Comparison of ENCODE assay signal across 35 cellular contexts in genomic region chr18:662197-662596, GRCh38.
"Had no signal": no experiment of that assay in that cellular context is flagged by ENCODE, and none has a peak within 500 bp of the region (broad histone marks: within the 10 kb centered on the region; RNA-seq: fewer than 3 reads in every experiment).

No MANE protein-coding gene starts in this region.

- H3K36me3 ChIP-seq: ascending aorta, breast epithelium, cardiac muscle cell, colonic mucosa, esophagus muscularis mucosa, gastrocnemius medialis had no signal

- DNase-seq: activated B cell treated with CpG ODN at 0.5 μM for 24 hours; activated CD4-positive, alpha-beta memory T cell treated with anti-CD3 and anti-CD28 coated beads, Interleukin-2, amount 10 ng/mL, durations not matched to agents 7 days and 5 days; activated CD4-positive, alpha-beta T cell treated with anti-CD3 and anti-CD28 coated beads for 48 hours; activated CD4-positive, alpha-beta T cell treated with anti-CD3 and anti-CD28 coated beads, Interleukin-2, amount 50 U/mL, for 4 hours; activated CD8-positive, alpha-beta memory T cell treated with anti-CD3 and anti-CD28 coated beads, Interleukin-2, amount 10 ng/mL, durations not matched to agents 7 days and 5 days; activated CD8-positive, alpha-beta memory T cell treated with anti-CD3 and anti-CD28 coated beads, Interleukin-2, amount 50 U/mL, for 4 hours; activated effector memory CD4-positive, alpha-beta T cell treated with anti-CD3 and anti-CD28 coated beads, Interleukin-2, amount 50 U/mL, for 16 hours; activated naive CD4-positive, alpha-beta T cell treated with anti-CD3 and anti-CD28 coated beads for 36 hours; activated naive CD8-positive, alpha-beta T cell treated with anti-CD3 and anti-CD28 coated beads for 36 hours; activated naive CD8-positive, alpha-beta T cell treated with anti-CD3 and anti-CD28 coated beads, Interleukin-2, amount 50 U/mL, for 24 hours; activated T-cell treated with anti-CD3 and anti-CD28 coated beads, Interleukin-2, amount 50 U/mL, for 1 hour; activated T-cell treated with anti-CD3 and anti-CD28 coated beads, Interleukin-2, amount 50 U/mL, for 48 hours; central memory CD4-positive, alpha-beta T cell; cerebellar nuclear complex; colonic mucosa; effector CD8-positive, alpha-beta T cell; erythroblast; foreskin keratinocyte; gastrocnemius medialis; glutamatergic neuron; heart left ventricle; T-helper 1 cell; T-helper 17 cell; T1000; WERI-Rb-1 had no signal

- ATAC-seq: activated CD4-positive, CD25-positive, alpha-beta regulatory T cell treated with anti-CD3 and anti-CD28 coated beads, Interleukin-2, amount 50 U/mL, for 24 hours; activated CD8-positive, alpha-beta memory T cell treated with anti-CD3 and anti-CD28 coated beads, Interleukin-2, amount 10 ng/mL, durations not matched to agents 7 days and 5 days; activated naive CD8-positive, alpha-beta T cell treated with anti-CD3 and anti-CD28 coated beads, Interleukin-2, amount 50 U/mL, for 24 hours; foreskin keratinocyte; gastrocnemius medialis; heart left ventricle; T-helper 17 cell had no signal

- H3K9me3 ChIP-seq: ascending aorta, breast epithelium, colonic mucosa, esophagus muscularis mucosa, gastrocnemius medialis, heart left ventricle had no signal

- H3K4me3 ChIP-seq: ascending aorta, breast epithelium, cardiac muscle cell, colonic mucosa, esophagus muscularis mucosa, gastrocnemius medialis, heart left ventricle had no signal

- H3K27me3 ChIP-seq: ascending aorta, breast epithelium, cardiac muscle cell, colonic mucosa, foreskin keratinocyte had no signal

- H3K4me3 Mint-ChIP-seq: activated B cell treated with CpG ODN at 0.5 μM for 24 hours; activated CD4-positive, alpha-beta memory T cell treated with anti-CD3 and anti-CD28 coated beads, Interleukin-2, amount 10 ng/mL, durations not matched to agents 7 days and 5 days; activated CD8-positive, alpha-beta memory T cell treated with anti-CD3 and anti-CD28 coated beads, Interleukin-2, amount 10 ng/mL, durations not matched to agents 7 days and 5 days; activated naive CD4-positive, alpha-beta T cell treated with anti-CD3 and anti-CD28 coated beads for 36 hours; activated naive CD4-positive, alpha-beta T cell treated with anti-CD3 and anti-CD28 coated beads, Interleukin-2, amount 50 U/mL, for 24 hours; activated naive CD8-positive, alpha-beta T cell treated with anti-CD3 and anti-CD28 coated beads for 36 hours; activated naive CD8-positive, alpha-beta T cell treated with anti-CD3 and anti-CD28 coated beads, Interleukin-2, amount 50 U/mL, for 24 hours; activated T-helper 1 cell treated with anti-CD3 and anti-CD28 coated beads, Interleukin-12 subunit alpha, Interleukin-12 subunit beta, Interleukin-2, Interleukin-4 antibody, amounts not matched to agents 30 ng/mL and 10 ng/mL and 1 ng/mL, durations not matched to agents 14 hours and 24 hours and 36 hours; brain; T-helper 17 cell; T-helper 2 cell treated with Interferon-gamma antibody and Interleukin-4, amounts not matched to agents 5 μg/mL and 100 μg/mL, for 36 hours had no signal

- H3K9me3 Mint-ChIP-seq: activated B cell treated with CpG ODN at 0.5 μM for 24 hours; activated naive CD4-positive, alpha-beta T cell treated with anti-CD3 and anti-CD28 coated beads, Interleukin-2, amount 50 U/mL, for 24 hours had no signal

- H3K4me1 ChIP-seq: breast epithelium, colonic mucosa, foreskin keratinocyte, gastrocnemius medialis had no signal

- H3K27ac Mint-ChIP-seq: activated B cell treated with CpG ODN at 0.5 μM for 24 hours; activated CD4-positive, alpha-beta memory T cell treated with anti-CD3 and anti-CD28 coated beads, Interleukin-2, amount 10 ng/mL, durations not matched to agents 7 days and 5 days; activated CD8-positive, alpha-beta memory T cell treated with anti-CD3 and anti-CD28 coated beads, Interleukin-2, amount 10 ng/mL, durations not matched to agents 7 days and 5 days; activated naive CD4-positive, alpha-beta T cell treated with anti-CD3 and anti-CD28 coated beads for 36 hours; activated naive CD4-positive, alpha-beta T cell treated with anti-CD3 and anti-CD28 coated beads, Interleukin-2, amount 50 U/mL, for 24 hours; activated naive CD8-positive, alpha-beta T cell treated with anti-CD3 and anti-CD28 coated beads, Interleukin-2, amount 50 U/mL, for 24 hours; activated T-helper 1 cell treated with anti-CD3 and anti-CD28 coated beads, Interleukin-12 subunit alpha, Interleukin-12 subunit beta, Interleukin-2, Interleukin-4 antibody, amounts not matched to agents 30 ng/mL and 10 ng/mL and 1 ng/mL, durations not matched to agents 14 hours and 24 hours and 36 hours; activated T-helper 2 cell treated with anti-CD3 and anti-CD28 coated beads, Interferon-gamma antibody, Interleukin-2, Interleukin-4, amounts not matched to agents 10 μg/mL and 5 μg/mL and 100 μg/mL, durations not matched to agents 14 hours and 24 hours and 36 hours; brain; T-helper 17 cell had no signal

- H3K27me3 Mint-ChIP-seq: activated CD4-positive, alpha-beta memory T cell treated with anti-CD3 and anti-CD28 coated beads, Interleukin-2, amount 10 ng/mL, durations not matched to agents 7 days and 5 days; activated CD8-positive, alpha-beta memory T cell treated with anti-CD3 and anti-CD28 coated beads, Interleukin-2, amount 10 ng/mL, durations not matched to agents 7 days and 5 days had no signal
